Comparison of ENCODE assay signal across 26 cellular contexts in genomic region chr18:9233771-9234440, GRCh38.
DNase-seq lines count a peak whose midpoint lies in the region; ATAC-seq and TF ChIP-seq lines count a peak whose summit lies in the region.
"Had no signal": no experiment of that assay in that cellular context is flagged by ENCODE, and none has a peak within 500 bp of the region (broad histone marks: within the 10 kb centered on the region; RNA-seq: fewer than 3 reads in every experiment).

No MANE protein-coding gene starts in this region.

- 0 out of 2 replicates have a peak, but pooled peaks cover 9% of the 10 kb centered on the region for H4K20me1 ChIP-seq in GM23248 (ENCODE audit: insufficient read depth)

- H3K27me3 ChIP-seq in right cardiac atrium (ENCODE audit: control insufficient read depth, insufficient read depth): no peaks in the 10 kb centered on the region
- H3K27me3 ChIP-seq in upper lobe of right lung: no peaks in the 10 kb centered on the region
- H3K27me3 ChIP-seq in GM23248 (replicated peaks; ENCODE audit: insufficient read depth): no peaks in the 10 kb centered on the region
- H3K27me3 ChIP-seq: esophagus squamous epithelium, hepatocyte, left lung had no signal

- no peak for TF ChIP-seq CTCF in upper lobe of right lung (IDR thresholded peaks at IDR 0.05)

- WGBS in right cardiac atrium: 95% methylated on average over 10 of the region's 10 CpGs
- whole genome bisulfite sequencing in GM23248 (ENCODE audit: low coverage in 1 of 2, low lambda C conversion rate in 2 of 2, missing lambda C conversion rate in 2 of 2), 2 experiments: 92 to 94% methylated on average over 10 of the region's 10 CpGs

- H3K27ac ChIP-seq in right cardiac atrium (ENCODE audit: low read length) (no peak overlapping the region), upper lobe of right lung (no peak overlapping the region), GM23248 (no peak overlapping the region)
- H3K27ac ChIP-seq: A549, esophagus squamous epithelium, hepatocyte, KMS-11, left lung had no signal

- no peak overlapping the region for H3K4me2 ChIP-seq in GM23248 (ENCODE audit: unreplicated experiment)
- H3K4me2 ChIP-seq: A549, hepatocyte, KMS-11 had no signal

- no peak for ATAC-seq in Right ventricle myocardium inferior
- ATAC-seq in right cardiac atrium: no peak
- ATAC-seq in upper lobe of right lung: peak; percentile 20
- ATAC-seq: A549; left lung; PC-3; sciatic nerve; stimulated activated naive CD8-positive, alpha-beta T cell treated with anti-CD3 and anti-CD28 coated beads, Interleukin-15, amount 100 ng/mL, for 72 hours had no signal

- no peaks in the 10 kb centered on the region for H3K4me1 ChIP-seq in right cardiac atrium (ENCODE audit: control insufficient read depth, insufficient read depth, low read length)
- H3K4me1 ChIP-seq in upper lobe of right lung: no peaks in the 10 kb centered on the region
- no peaks in the 10 kb centered on the region for H3K4me1 ChIP-seq in GM23248 (ENCODE audit: insufficient read depth)
- H3K4me1 ChIP-seq: A549, esophagus squamous epithelium had no signal

- no peak overlapping the region for H2AFZ ChIP-seq in GM23248
- H2AFZ ChIP-seq: hepatocyte had no signal

- intact Hi-C loops in Right ventricle myocardium inferior (cut with DNase I): no loop called here
- intact Hi-C loops in right cardiac atrium (cut with DNase I): no loop called here
- intact Hi-C loops in upper lobe of right lung (cut with DNase I): no loop called here

- DNase-seq in Right ventricle myocardium inferior (ENCODE audit: missing footprints): peak; percentile 51
- DNase-seq in right cardiac atrium: no peak
- peak; percentile 39 for DNase-seq in ecto neural progenitor cell (ENCODE audit: low spot score)
- peak; percentile 33 for DNase-seq in iPS-NIHi7 (ENCODE audit: extremely low spot score)
- DNase-seq in upper lobe of right lung: no peak
- no peak for DNase-seq in GM23248
- DNase-seq in T-helper 2 cell: no peak
- DNase-seq in KBM-7: no peak
- DNase-seq: activated CD8-positive, alpha-beta memory T cell treated with anti-CD3 and anti-CD28 coated beads for 24 hours; activated naive CD4-positive, alpha-beta T cell; AML-193; CD4-positive, alpha-beta memory T cell; esophagus squamous epithelium; NCI-H1417 treated with DMSO at 0.1 percent for 48 hours; NCI-H2081; NCI-H526; NK-92 treated with Interleukin-12 subunit alpha and Interleukin-12 subunit beta, amount 100 ng/mL, for 24 hours; PC-3; SHP77; stimulated activated CD8-positive, alpha-beta memory T cell treated with anti-CD3 and anti-CD28 coated beads, Interleukin-4, amount 100 ng/mL, for 48 hours; stimulated activated naive CD8-positive, alpha-beta T cell treated with anti-CD3 and anti-CD28 coated beads, Interleukin-15, amount 100 ng/mL, for 72 hours had no signal

- H3K79me2 ChIP-seq in GM23248 (ENCODE audit: insufficient read depth): peaks cover 49% of the 10 kb centered on the region

- no peaks in the 10 kb centered on the region for H3K9me2 ChIP-seq in GM23248 (ENCODE audit: insufficient read depth)

- H3K36me3 ChIP-seq in upper lobe of right lung (peaks cover 28% of the 10 kb centered on the region), GM23248 (ENCODE audit: low read depth) (peaks cover 30% of the 10 kb centered on the region)

- H3F3A ChIP-seq in GM23248 (ENCODE audit: insufficient read depth): no peaks in the 10 kb centered on the region

- no peak overlapping the region for H3K9ac ChIP-seq in GM23248
- H3K9ac ChIP-seq: KMS-11 had no signal

- in situ Hi-C loops in GM23248 (cut with MboI): no loop called here
- in situ Hi-C loops in KBM-7 (cut with MboI; ENCODE audit: low pct_unique_long_range_greater_than_20kb, low sequenced_read_pairs): no loop called here

- H3K9me3 ChIP-seq in right cardiac atrium (ENCODE audit: control insufficient read depth, low read length) (peaks cover 2% of the 10 kb centered on the region), upper lobe of right lung (no peaks in the 10 kb centered on the region), GM23248 (ENCODE audit: low read depth) (no peaks in the 10 kb centered on the region)

- H3K4me3 ChIP-seq in right cardiac atrium (ENCODE audit: low read length) (no peak overlapping the region), upper lobe of right lung (no peak overlapping the region), GM23248 (no peak overlapping the region)
- H3K4me3 ChIP-seq: A549, esophagus squamous epithelium, hepatocyte, left lung had no signal

Comparison
In these comparisons a context has a peak if more than half of its experiments do, and no peak if none do; other contexts are left out.
1. DNase-seq: peak in Right ventricle myocardium inferior (single experiment), ecto neural progenitor cell (single experiment) and iPS-NIHi7 (single experiment); none in right cardiac atrium (0 of 3), upper lobe of right lung (single experiment), GM23248 (single experiment), T-helper 2 cell (0 of 5) and KBM-7 (single experiment).